In genomic region chr7:41808541-41808940, GRCh38 we compare ENCODE assay signal across 22 cellular contexts.
DNase-seq lines count a peak whose midpoint lies in the region; ATAC-seq and TF ChIP-seq lines count a peak whose summit lies in the region.
"Had no signal": no experiment of that assay in that cellular context is flagged by ENCODE, and none has a peak within 500 bp of the region (broad histone marks: within the 10 kb centered on the region; RNA-seq: fewer than 3 reads in every experiment).

No MANE protein-coding gene starts in this region.

- H3K27me3 Mint-ChIP-seq in neural progenitor cell (ENCODE audit: insufficient read depth, low read depth) = no peaks in the 10 kb centered on the region
- no peaks in the 10 kb centered on the region for H3K27me3 Mint-ChIP-seq in CD4-positive, alpha-beta memory T cell
- H3K27me3 Mint-ChIP-seq: CD8-positive, alpha-beta memory T cell had no signal

- no peak overlapping the region for H3K27ac Mint-ChIP-seq in neural progenitor cell
- H3K27ac Mint-ChIP-seq in CD4-positive, alpha-beta memory T cell = no peak overlapping the region
- H3K27ac Mint-ChIP-seq: CD8-positive, alpha-beta memory T cell had no signal

- H3K4me1 ChIP-seq in NT2/D1 (ENCODE audit: insufficient read depth, insufficient read length) = no peaks in the 10 kb centered on the region
- peaks cover 4% of the 10 kb centered on the region; the same call in 1 of the 2 replicates for H3K4me1 ChIP-seq in iPS DF 6.9 (ENCODE audit: control insufficient read depth, insufficient read depth, low read length)
- H3K4me1 ChIP-seq in neural progenitor cell = peaks cover 13% of the 10 kb centered on the region
- H3K4me1 ChIP-seq in CD4-positive, alpha-beta memory T cell (ENCODE audit: insufficient read depth, low read length) = no peaks in the 10 kb centered on the region

- H3K27me3 ChIP-seq in H7 (ENCODE audit: control insufficient read depth, insufficient read depth, low read length) (no peaks in the 10 kb centered on the region), NT2/D1 (ENCODE audit: insufficient read depth, insufficient read length) (no peaks in the 10 kb centered on the region), iPS DF 6.9 (ENCODE audit: control insufficient read depth, insufficient read depth, low read length) (no peaks in the 10 kb centered on the region), neural progenitor cell (no peaks in the 10 kb centered on the region)
- H3K27me3 ChIP-seq in CD4-positive, alpha-beta memory T cell (ENCODE audit: insufficient read depth, low read length) = no peaks in the 10 kb centered on the region

- H3F3A ChIP-seq in neural progenitor cell (ENCODE audit: low read depth) = no peaks in the 10 kb centered on the region

- no peak overlapping the region for H3K4me2 ChIP-seq in neural progenitor cell
- H3K4me2 ChIP-seq: KMS-11 had no signal

- no peak for ATAC-seq in HG03135 (IDR thresholded peaks at IDR 0.05; ENCODE audit: unreplicated experiment)
- ATAC-seq: Panc1, SK-N-SH treated with all-trans-retinoic acid at 6 μM for 48 hours had no signal

- TF ChIP-seq CTCF in neural progenitor cell (IDR thresholded peaks at IDR 0.05) = no peak

- H4K20me1 ChIP-seq in neural progenitor cell (ENCODE audit: low read depth) = no peaks in the 10 kb centered on the region

- H2AFZ ChIP-seq in neural progenitor cell (replicated peaks) = no peak overlapping the region
- H2AFZ ChIP-seq: GM23248 had no signal

- H3K4me1 Mint-ChIP-seq in neural progenitor cell = peaks cover 11% of the 10 kb centered on the region
- no peaks in the 10 kb centered on the region for H3K4me1 Mint-ChIP-seq in CD4-positive, alpha-beta memory T cell
- H3K4me1 Mint-ChIP-seq: CD8-positive, alpha-beta memory T cell had no signal

- H3K9me3 ChIP-seq in NT2/D1 (ENCODE audit: insufficient read depth, low read length) = peaks cover 38% of the 10 kb centered on the region
- H3K9me3 ChIP-seq in iPS DF 6.9 (ENCODE audit: control insufficient read depth, insufficient read depth, low read length) = no peaks in the 10 kb centered on the region
- H3K9me3 ChIP-seq in neural progenitor cell (ENCODE audit: low read depth) = no peaks in the 10 kb centered on the region
- no peaks in the 10 kb centered on the region for H3K9me3 ChIP-seq in CD4-positive, alpha-beta memory T cell (ENCODE audit: control insufficient read depth in 1 of 2, low read length in 2 of 2)

- H3K4me3 ChIP-seq in H7 (ENCODE audit: insufficient read depth, low read depth, low read length) (no peak overlapping the region), NT2/D1 (ENCODE audit: insufficient read length, low read depth) (no peak overlapping the region), iPS DF 6.9 (ENCODE audit: low read length) (no peak overlapping the region), neural progenitor cell (no peak overlapping the region)
- no peak overlapping the region for H3K4me3 ChIP-seq in CD4-positive, alpha-beta memory T cell (ENCODE audit: low read length in 2 of 2)
- H3K4me3 ChIP-seq: GM23248 had no signal

- intact Hi-C loops in CD4-positive, alpha-beta memory T cell (cut with micrococcal nuclease) = no loop called here

- POLR2A ChIA-PET in CD4-positive, alpha-beta memory T cell (lab: Charles Lee; ENCODE audit: partially characterized antibody) = no interaction called here

- H3K79me2 ChIP-seq in neural progenitor cell (ENCODE audit: low read depth) = no peaks in the 10 kb centered on the region

- CTCF ChIA-PET in CD4-positive, alpha-beta memory T cell (lab: Charles Lee; ENCODE audit: partially characterized antibody) = no interaction called here

- DNase-seq in H7 (peak; percentile 67), NT2/D1 (ENCODE audit: low read depth, low spot score) (peak; percentile 86), iPS DF 6.9 (ENCODE audit: low read depth, low spot score) (peak; percentile 76), neural progenitor cell (ENCODE audit: low spot score) (peak; percentile 26), COLO668 (lab: John Stamatoyannopoulos, UW; ENCODE audit: unreplicated experiment) (no peak)
- no peak for DNase-seq in CD4-positive, alpha-beta memory T cell
- DNase-seq: AML-193; C1 segment of cervical spinal cord; CD8-positive, alpha-beta memory T cell; GF-D8; GM23248; NCI-H1694; NCI-H2081; NCI-H2171; NCI-H345; NCI-H524; NCI-H774; NK-92 treated with Interleukin-12 subunit alpha and Interleukin-12 subunit beta, amount 100 ng/mL, for 24 hours had no signal

- H3K36me3 ChIP-seq in H7 (replicated peaks; ENCODE audit: control insufficient read depth, insufficient read depth, low read length) (no peaks in the 10 kb centered on the region), NT2/D1 (ENCODE audit: insufficient read depth, insufficient read length, low read length) (no peaks in the 10 kb centered on the region), iPS DF 6.9 (ENCODE audit: control insufficient read depth, insufficient read depth, low read length) (no peaks in the 10 kb centered on the region), neural progenitor cell (no peaks in the 10 kb centered on the region)
- H3K36me3 ChIP-seq in CD4-positive, alpha-beta memory T cell (ENCODE audit: insufficient read depth, low read length) = no peaks in the 10 kb centered on the region

- no peak overlapping the region for H3K27ac ChIP-seq in iPS DF 6.9 (ENCODE audit: low read length)
- H3K27ac ChIP-seq in neural progenitor cell = no peak overlapping the region
- H3K27ac ChIP-seq in CD4-positive, alpha-beta memory T cell (ENCODE audit: low read depth, low read length) = no peak overlapping the region
- H3K27ac ChIP-seq: GM23248, KMS-11 had no signal

- WGBS in iPS DF 6.9 (ENCODE audit: insufficient coverage, insufficient read length) = no CpG with 5 or more reads among the region's 3 CpGs

- H3K9ac ChIP-seq in NT2/D1 (ENCODE audit: insufficient read length, low read depth) = no peak overlapping the region
- H3K9ac ChIP-seq in neural progenitor cell = no peak overlapping the region
- H3K9ac ChIP-seq: GM23248, KMS-11 had no signal

- H3K36me3 Mint-ChIP-seq in neural progenitor cell = no peaks in the 10 kb centered on the region
- no peaks in the 10 kb centered on the region for H3K36me3 Mint-ChIP-seq in CD4-positive, alpha-beta memory T cell
- H3K36me3 Mint-ChIP-seq: CD8-positive, alpha-beta memory T cell had no signal

- no peak overlapping the region for H3K4me3 Mint-ChIP-seq in neural progenitor cell
- no peak overlapping the region for H3K4me3 Mint-ChIP-seq in CD4-positive, alpha-beta memory T cell
- H3K4me3 Mint-ChIP-seq: CD8-positive, alpha-beta memory T cell had no signal

- peaks cover 15% of the 10 kb centered on the region for H3K9me3 Mint-ChIP-seq in neural progenitor cell
- peaks cover 0 to 9% (median 1%) of the 10 kb centered on the region in 8 donors for H3K9me3 Mint-ChIP-seq in CD4-positive, alpha-beta memory T cell

Comparison
In these comparisons a context has a peak if more than half of its experiments do, and no peak if none do; other contexts are left out.
1. DNase-seq: peak in H7 (single experiment), NT2/D1 (single experiment), iPS DF 6.9 (single experiment) and neural progenitor cell (single experiment); none in CD4-positive, alpha-beta memory T cell (0 of 5) and COLO668 (single experiment).